In the genomic region with DNA sequence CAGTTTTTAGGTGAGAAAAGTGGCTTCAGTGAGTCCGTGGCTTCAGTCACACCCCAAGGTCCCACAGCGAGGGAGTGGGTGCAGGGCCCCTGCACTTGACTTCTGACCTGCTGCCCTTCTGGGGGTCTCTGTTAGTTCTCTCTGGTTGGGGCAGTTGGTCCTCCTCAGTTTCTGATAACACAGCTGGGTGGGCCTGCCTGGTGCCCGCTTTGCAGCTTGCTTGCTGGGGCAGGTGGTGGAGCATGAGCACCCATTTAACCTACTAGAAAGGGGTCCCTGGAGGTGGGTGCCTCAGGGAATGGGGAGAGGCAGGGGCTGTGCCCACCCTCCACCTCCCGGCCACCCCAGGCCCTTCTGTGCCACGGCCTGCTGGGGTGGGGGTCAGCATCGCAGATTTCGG, we compare ENCODE assay signal across 1 cellular context.
A peak's percentile ranks its signal among the peaks of the same experiment; 100 is the strongest.
TF ChIP-seq lines count a peak whose summit lies in the region.

No MANE protein-coding gene starts in this region.

TF ChIP-seq in H1, 55 proteins besides CTCF, POLR2A, EP300 and RAD21:
- TF ChIP-seq ASH2L (IDR thresholded peaks at IDR 0.05; ENCODE audit: low read length) = peak; percentile 6
- no peak for TF ChIP-seq GABPA (IDR thresholded peaks at IDR 0.05; ENCODE audit: borderline replicate concordance, insufficient read depth, low read length)
